8 cellular contexts compared by ENCODE assay signal in the genomic region with DNA sequence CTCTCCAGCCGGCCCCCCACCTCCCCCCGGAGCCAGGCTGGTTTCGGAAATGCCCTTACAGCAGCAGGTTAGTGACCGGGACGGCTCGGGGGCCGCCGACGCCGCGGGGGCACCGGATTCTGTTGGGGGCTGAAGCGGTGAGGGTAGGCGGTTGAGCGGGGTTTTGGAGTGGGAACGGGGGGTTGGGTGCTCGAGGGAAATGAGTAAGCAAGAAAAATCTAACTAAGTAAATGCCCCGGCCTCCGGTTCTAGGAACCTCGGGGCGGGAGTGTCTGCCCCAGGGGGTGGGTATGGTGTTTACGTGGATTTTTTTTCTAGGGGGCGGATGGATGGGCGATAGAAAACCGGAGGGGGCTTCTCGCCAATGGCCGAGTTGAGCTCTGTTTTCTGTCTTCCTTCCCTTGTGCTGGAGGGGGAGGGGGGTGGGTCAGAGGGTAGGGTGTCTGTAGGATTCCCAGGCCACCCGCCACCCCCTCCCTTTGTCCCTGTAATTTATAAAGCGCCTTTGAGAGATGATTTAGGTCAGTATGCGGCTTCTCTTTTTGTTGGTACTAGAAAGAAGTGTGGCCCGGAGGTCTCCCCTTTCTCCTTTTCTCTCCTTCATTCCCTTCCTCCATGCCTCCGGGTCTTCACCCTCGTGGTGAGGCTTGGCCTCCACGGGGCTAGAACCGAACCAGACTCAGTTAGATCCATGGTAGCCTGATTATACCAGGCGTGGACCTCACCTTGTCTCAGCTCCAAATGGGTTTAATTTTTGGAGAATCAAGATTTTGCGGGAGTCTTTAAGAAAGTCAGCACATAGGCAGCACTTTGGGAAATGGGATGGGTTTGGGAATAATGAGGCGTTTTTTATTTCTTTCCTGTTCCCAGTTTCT. TPM values are rescaled to one million over a fixed set of nuclear protein-coding genes. Genes with fewer than 3 reads are reported as not detected.
DNase-seq lines count a peak whose midpoint lies in the region; ATAC-seq and TF ChIP-seq lines count a peak whose summit lies in the region.

No MANE protein-coding gene starts in this region.

- H3K4me3 ChIP-seq in GM12864 (ENCODE audit: low read depth, low read length): peak overlapping the region; percentile 86
- peak overlapping the region; percentile 90 for H3K4me3 ChIP-seq in PC-3 (ENCODE audit: low read length)
- peak overlapping the region; percentile 60 to 89 (median 83) for H3K4me3 ChIP-seq in fibroblast of lung (replicated peaks in 1 of 4; ENCODE audit: control extremely low read depth in 1 of 4, insufficient read depth in 1 of 4, low read depth in 3 of 4, low read length in 4 of 4)
- H3K4me3 ChIP-seq in tibial nerve: peak overlapping the region; percentile 52 to 80 (median 60)

- H4K20me1 ChIP-seq in PC-3 (ENCODE audit: low read length) (peaks cover 42% of the 10 kb centered on the region), fibroblast of lung (ENCODE audit: control insufficient read depth, extremely low read depth, insufficient read depth, low read length) (no peaks in the 10 kb centered on the region)

- H3K27me3 ChIP-seq in PC-3 (ENCODE audit: low read length) (no peaks in the 10 kb centered on the region), fibroblast of lung (ENCODE audit: control insufficient read depth, insufficient read depth, low read length) (no peaks in the 10 kb centered on the region), tibial nerve (no peaks in the 10 kb centered on the region)

- H3K9me2 ChIP-seq in PC-3 (replicated peaks; ENCODE audit: low read length): no peaks in the 10 kb centered on the region

- H3K4me1 ChIP-seq in PC-3 (ENCODE audit: insufficient read depth, low read length): peaks cover 19% of the 10 kb centered on the region
- no peaks in the 10 kb centered on the region for H3K4me1 ChIP-seq in fibroblast of lung (ENCODE audit: control insufficient read depth, extremely low read depth, insufficient read depth, low read length)
- H3K4me1 ChIP-seq in tibial nerve: peaks cover 0 to 22% (median 5%) of the 10 kb centered on the region in 4 donors

- H3F3A ChIP-seq in PC-3 (ENCODE audit: low read length, unreplicated experiment): no peaks in the 10 kb centered on the region

- peak overlapping the region; percentile 96 for H3K27ac ChIP-seq in PC-3 (ENCODE audit: low read length)
- peak overlapping the region; percentile 90 for H3K27ac ChIP-seq in fibroblast of lung (ENCODE audit: insufficient read depth, low read length)
- peak overlapping the region; percentile 77 to 91 (median 88) for H3K27ac ChIP-seq in tibial nerve

- no TSS peak for BruUV-seq in PC-3 (replicated peaks; lab: Mats Ljungman, UMichigan)

- 1% methylated on average over 35 to 38 of the region's 38 CpGs for WGBS in tibial nerve, 2 donors

- ATAC-seq in HG03175 (IDR thresholded peaks at IDR 0.05; ENCODE audit: unreplicated experiment) (peak; percentile 1), PC-3 (peak; percentile 2)

- H3K9me3 ChIP-seq in PC-3 (ENCODE audit: low read length): no peaks in the 10 kb centered on the region
- H3K9me3 ChIP-seq in fibroblast of lung (ENCODE audit: control insufficient read depth, insufficient read depth, low read depth, low read length): no peaks in the 10 kb centered on the region
- no peaks in the 10 kb centered on the region for H3K9me3 ChIP-seq in tibial nerve

- no peak for TF ChIP-seq POLR2A in tibial nerve (IDR thresholded peaks at IDR 0.05)

- H3K36me3 ChIP-seq in PC-3 (ENCODE audit: low read depth, low read length): peaks cover 29% of the 10 kb centered on the region
- H3K36me3 ChIP-seq in fibroblast of lung (ENCODE audit: control insufficient read depth, insufficient read depth, low read length): peaks cover 2% of the 10 kb centered on the region
- no peaks in the 10 kb centered on the region for H3K36me3 ChIP-seq in tibial nerve

- TF ChIP-seq EP300 in tibial nerve (IDR thresholded peaks at IDR 0.05): no peak

- peak overlapping the region; percentile 99 for H3K9ac ChIP-seq in PC-3 (ENCODE audit: low read length)
- H3K9ac ChIP-seq in fibroblast of lung (ENCODE audit: insufficient read depth, low read length): peak overlapping the region; percentile 79

- H3K4me2 ChIP-seq in PC-3 (ENCODE audit: low read length) (peak overlapping the region; percentile 92), fibroblast of lung (ENCODE audit: extremely low read depth, insufficient read depth, low read length) (peak overlapping the region; percentile 92)

- intact Hi-C loops in PC-3 (cut with micrococcal nuclease): loop anchor here (1.0 to 10.0 kb wide), 5 partner anchors 51 to 312 kb away; no protein-coding TSS in a partner anchor

- H3K79me2 ChIP-seq in PC-3 (ENCODE audit: low read length): peaks cover 65% of the 10 kb centered on the region
- peaks cover 49% of the 10 kb centered on the region for H3K79me2 ChIP-seq in fibroblast of lung (ENCODE audit: control insufficient read depth, insufficient read depth, low read length)

- TF ChIP-seq CTCF in GM12864 (IDR thresholded peaks at IDR 0.05; ENCODE audit: low read depth, low read length, missing control alignments): no peak
- TF ChIP-seq CTCF in PC-3 (conservative IDR thresholded peaks at IDR 0.05; ENCODE audit: low read depth, low read length): no peak
- no peak for TF ChIP-seq CTCF in fibroblast of lung (conservative IDR thresholded peaks at IDR 0.05 in 1 of 2, IDR thresholded peaks at IDR 0.05 in 1 of 2; ENCODE audit: low read depth in 1 of 2, low read length in 2 of 2)
- TF ChIP-seq CTCF in tibial nerve (IDR thresholded peaks at IDR 0.05): no peak

- no peak for DNase-seq in GM12864 (ENCODE audit: low read depth)
- peak; percentile 64 for DNase-seq in PC-3
- DNase-seq in activated T-cell treated with anti-CD3 and anti-CD28 coated beads, Interleukin-2, amount 50 U/mL, for 48 hours: peak; percentile 87 to 88
- peak; percentile 44 to 65 for DNase-seq in fibroblast of lung (ENCODE audit: low read depth in 2 of 2)
- DNase-seq in occipital lobe (lab: John Stamatoyannopoulos, UW): peak; percentile 20
- peak in 1 of 2 donors; percentile 15 for DNase-seq in tibial nerve (ENCODE audit: low spot score in 2 of 2)
- DNase-seq in mesenteric fat pad (ENCODE audit: low spot score): no peak

- H2AFZ ChIP-seq in PC-3 (ENCODE audit: low read length) (peak overlapping the region; percentile 65), fibroblast of lung (ENCODE audit: low read length) (peak overlapping the region; percentile 33)

- POLR2A ChIA-PET in PC-3 (lab: Charles Lee; ENCODE audit: unreplicated experiment): interaction anchor here (0.7 kb wide), 1 partner anchor 60 kb away, joined by 3 read pairs; no protein-coding TSS in a partner anchor

- CTCF ChIA-PET in PC-3 (lab: Charles Lee): interaction anchor here (0.6 to 1.0 kb wide), 7 partner anchors 39 to 615 kb away, joined by 3 to 5 read pairs (median 4); no protein-coding TSS in a partner anchor

RNA-seq across cellular contexts. Expression of gene E2F3, which starts 2.3 kb away (rescaled TPM):
- total RNA-seq in PC-3 (2014; rRNA removed) (8.8 and 10.8 TPM in 2 replicates), fibroblast of lung (3.1 and 4.1 TPM in 2 replicates), occipital lobe (3.6 TPM), tibial nerve (1 to 10 TPM; 3.5 to 5.1 (median 4.0) TPM), mesenteric fat pad (15.6 TPM)
- 12.3 and 14.8 TPM in 2 replicates for polyA plus RNA-seq in fibroblast of lung
- 9.1 and 10.2 TPM in 2 replicates for polyA plus RNA-seq in fibroblast of lung (2012)
- 6.0 and 7.7 TPM in 2 replicates for polyA minus RNA-seq in fibroblast of lung (ENCODE audit: low replicate concordance)

Comparison
In these comparisons a context has a peak if more than half of its experiments do, and no peak if none do; other contexts are left out.
1. DNase-seq: peak in PC-3 (single experiment), activated T-cell treated with anti-CD3 and anti-CD28 coated beads, Interleukin-2, amount 50 U/mL, for 48 hours (2 of 2), fibroblast of lung (2 of 2) and occipital lobe (single experiment); none in GM12864 (single experiment) and mesenteric fat pad (single experiment).
2. Peak in every context shown above with its lines, with median percentiles within 50 percentile points of each other: H3K4me3 ChIP-seq and H3K27ac ChIP-seq.